ENCODE assay signal across 2 cellular contexts in the genomic region with DNA sequence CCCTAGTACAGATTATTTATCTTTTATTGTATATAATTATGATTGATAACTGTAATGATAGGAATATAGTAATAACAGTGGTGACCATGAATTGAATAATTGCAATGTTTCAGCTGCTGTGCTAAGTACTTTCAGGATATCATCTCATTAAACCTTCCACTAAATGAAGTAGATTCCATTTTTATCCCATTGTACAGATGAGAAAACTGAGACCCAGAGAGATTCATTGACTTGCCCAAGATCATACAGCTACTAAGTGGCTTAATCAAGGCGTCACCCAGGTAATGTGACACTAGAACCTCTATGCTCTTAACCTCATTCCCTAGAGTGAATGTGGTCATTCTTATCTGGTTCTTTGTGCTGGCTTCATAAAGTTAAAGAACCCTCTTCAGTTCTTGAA.
TF ChIP-seq lines count a peak whose summit lies in the region.

No MANE protein-coding gene starts in this region.

TF ChIP-seq in HepG2, 621 proteins besides CTCF, POLR2A, EP300 and RAD21 (continued from another document):
- TF ChIP-seq ZNF629 (CRISPR knock-in tag; conservative IDR thresholded peaks at IDR 0.05) = peak; percentile 53; the same call in 1 of the 2 replicates

TF ChIP-seq in K562, 482 proteins besides CTCF, POLR2A, EP300 and RAD21:
- TF ChIP-seq RBM25 (IDR thresholded peaks at IDR 0.05; ENCODE audit: low read depth, low read length, severe bottlenecking) (peak; percentile 83), NBN (IDR thresholded peaks at IDR 0.05; ENCODE audit: low read depth) (no peak)
